ENCODE assay signal across 8 cellular contexts in genomic region chr5:72451771-72452505, GRCh38. TPM values are rescaled to one million over a fixed set of nuclear protein-coding genes. Genes with fewer than 3 reads are reported as not detected.
DNase-seq lines count a peak whose midpoint lies in the region; ATAC-seq, FAIRE-seq and TF ChIP-seq lines count a peak whose summit lies in the region.

No MANE protein-coding gene starts in this region.

- no peak overlapping the region for H2BK12ac ChIP-seq in H1 (ENCODE audit: low read depth, low read length)

- no peak overlapping the region for H3K56ac ChIP-seq in H1 (replicated peaks; ENCODE audit: insufficient read length, low read depth, low read length)

- no peaks in the 10 kb centered on the region for H3K79me2 ChIP-seq in H1 (ENCODE audit: control insufficient read depth in 1 of 2, insufficient read depth in 2 of 2, low read length in 2 of 2)

- H3K27ac ChIP-seq in H1 (ENCODE audit: low read depth, low read length) (no peak overlapping the region), muscle layer of duodenum (ENCODE audit: low read length) (peak overlapping the region; percentile 36)

- in situ Hi-C loops in ACHN (cut with HindIII; ENCODE audit: low pct_ligation_motif_present, low pct_unique_long_range_greater_than_20kb, low sequenced_read_pairs) = no loop called here

- no peak overlapping the region for H3K23ac ChIP-seq in H1 (ENCODE audit: insufficient read length)

- H3K9me3 ChIP-seq in H1 (ENCODE audit: insufficient read depth in 2 of 2, low read depth in 1 of 2, low read length in 1 of 2) (no peaks in the 10 kb centered on the region), muscle layer of duodenum (ENCODE audit: control insufficient read depth in 1 of 2, low read length in 2 of 2) (no peaks in the 10 kb centered on the region)

- no peak for TF ChIP-seq RAD21 in H1 (IDR thresholded peaks at IDR 0.05 in 1 of 2, conservative IDR thresholded peaks at IDR 0.05 in 1 of 2; ENCODE audit: low read depth in 2 of 2, low read length in 2 of 2)

- no peaks in the 10 kb centered on the region for H3K9me3 Mint-ChIP-seq in activated T-cell treated with anti-CD3 and anti-CD28 coated beads, Interleukin-2, amount 50 U/mL, for 72 hours

- H3K27me3 ChIP-seq in H1 (replicated peaks in 1 of 4; ENCODE audit: control insufficient read depth in 3 of 4, extremely low read depth in 1 of 4, insufficient read depth in 3 of 4, low read length in 3 of 4) = no peaks in the 10 kb centered on the region; a peak in 1 of 7 replicates
- H3K27me3 ChIP-seq in muscle layer of duodenum (ENCODE audit: low read depth, low read length) = no peaks in the 10 kb centered on the region

- no peak overlapping the region for H3K4me3 ChIP-seq in H1 (ENCODE audit: extremely low read depth in 1 of 4, insufficient read depth in 2 of 4, low read depth in 3 of 4, low read length in 4 of 4)
- no peak overlapping the region for H3K4me3 ChIP-seq in muscle layer of duodenum (ENCODE audit: low read depth in 1 of 2, low read length in 2 of 2)

- H3K27ac Mint-ChIP-seq in activated T-cell treated with anti-CD3 and anti-CD28 coated beads, Interleukin-2, amount 50 U/mL, for 72 hours = no peak overlapping the region

- no peak overlapping the region for H2BK120ac ChIP-seq in H1 (replicated peaks; ENCODE audit: low read depth, low read length)

- no peak for TF ChIP-seq POLR2A in H1 (IDR thresholded peaks at IDR 0.05; ENCODE audit: control extremely low read depth in 1 of 2, low read depth in 2 of 2, low read length in 2 of 2)

- no peak overlapping the region for H3K18ac ChIP-seq in H1 (ENCODE audit: extremely low read depth, low read length)

- TF ChIP-seq EP300 in H1 (IDR thresholded peaks at IDR 0.05; ENCODE audit: borderline replicate concordance in 1 of 2, low read depth in 2 of 2, low read length in 2 of 2) = no peak

- POLR2A ChIA-PET in H1 (lab: Charles Lee; ENCODE audit: partially characterized antibody) = no interaction called here

- peak; percentile 82 for ATAC-seq in GM21737 (IDR thresholded peaks at IDR 0.05; ENCODE audit: unreplicated experiment)
- no peak for ATAC-seq in activated T-cell treated with anti-CD3 and anti-CD28 coated beads, Interleukin-2, amount 50 U/mL, for 72 hours (replicated peaks in 1 of 2)

- no peaks in the 10 kb centered on the region for H4K20me1 ChIP-seq in H1 (replicated peaks in 1 of 2; ENCODE audit: control insufficient read depth in 1 of 2, insufficient read depth in 2 of 2, low read length in 2 of 2)

- H2AFZ ChIP-seq in H1 (ENCODE audit: low read length) = peak overlapping the region; percentile 97

- peaks cover 0 to 6% (median 1%) of the 10 kb centered on the region in 4 experiments; a peak in 2 of 7 replicates for H3K4me1 ChIP-seq in H1 (replicated peaks in 1 of 4; ENCODE audit: control insufficient read depth in 3 of 4, insufficient read depth in 4 of 4, low read length in 3 of 4)
- peaks cover 14 to 24% of the 10 kb centered on the region in 2 donors for H3K4me1 ChIP-seq in muscle layer of duodenum (ENCODE audit: control insufficient read depth in 1 of 2, insufficient read depth in 2 of 2, low read length in 2 of 2)

- no peak overlapping the region for H3K4me3 Mint-ChIP-seq in activated T-cell treated with anti-CD3 and anti-CD28 coated beads, Interleukin-2, amount 50 U/mL, for 72 hours

- FAIRE-seq in H1 (lab: Jason Lieb, UNC) (no peak), D721Med (lab: Jason Lieb, UNC) (no peak)

- H3K79me1 ChIP-seq in H1 (ENCODE audit: low read depth, low read length) = no peaks in the 10 kb centered on the region

- H2BK20ac ChIP-seq in H1 (ENCODE audit: low read length) = no peak overlapping the region

- H3K4me1 Mint-ChIP-seq in activated T-cell treated with anti-CD3 and anti-CD28 coated beads, Interleukin-2, amount 50 U/mL, for 72 hours (ENCODE audit: low read depth) = no peaks in the 10 kb centered on the region

- CTCF ChIA-PET in H1 (lab: Charles Lee; ENCODE audit: partially characterized antibody) = interaction anchor here (0.6 to 1.9 kb wide), 5 partner anchors 11 to 72 kb away, joined by 3 to 8 read pairs (median 4); no protein-coding TSS in a partner anchor

- H2AK5ac ChIP-seq in H1 (ENCODE audit: low read depth, low read length) = no peak overlapping the region

- no peak overlapping the region; the same call in 1 of the 2 replicates for H2BK15ac ChIP-seq in H1 (ENCODE audit: low read length)

- no peaks in the 10 kb centered on the region for H3K36me3 ChIP-seq in H1 (ENCODE audit: control insufficient read depth in 2 of 4, insufficient read depth in 4 of 4, low read length in 3 of 4)
- no peaks in the 10 kb centered on the region for H3K36me3 ChIP-seq in muscle layer of duodenum (ENCODE audit: control insufficient read depth in 1 of 2, insufficient read depth in 2 of 2, low read length in 2 of 2)

- H3K27me3 Mint-ChIP-seq in activated T-cell treated with anti-CD3 and anti-CD28 coated beads, Interleukin-2, amount 50 U/mL, for 72 hours (ENCODE audit: low read depth) = peaks cover 14% of the 10 kb centered on the region

- no peak overlapping the region for H3K9ac ChIP-seq in H1 (replicated peaks in 1 of 4; ENCODE audit: extremely low read depth in 1 of 4, low read depth in 3 of 4, low read length in 3 of 4)

- DNase-seq in EH (ENCODE audit: low read depth) = peak; percentile 98
- peak; percentile 12 for DNase-seq in NCI-H1436 (lab: John Stamatoyannopoulos, UW)
- DNase-seq in H1 (ENCODE audit: low read depth in 1 of 2, low spot score in 2 of 2) = no peak
- no peak for DNase-seq in ACHN
- no peak for DNase-seq in activated T-cell treated with anti-CD3 and anti-CD28 coated beads, Interleukin-2, amount 50 U/mL, for 72 hours
- DNase-seq in D721Med (ENCODE audit: insufficient read length, low spot score) = no peak

- no peak overlapping the region for H3K4me2 ChIP-seq in H1 (ENCODE audit: insufficient read depth in 1 of 2, low read depth in 2 of 2, low read length in 2 of 2)

- no peak for TF ChIP-seq CTCF in H1 (IDR thresholded peaks at IDR 0.05; ENCODE audit: control extremely low read depth in 1 of 3, insufficient read depth in 1 of 3, low read depth in 1 of 3, low read length in 3 of 3)
- no peak for TF ChIP-seq CTCF in D721Med (IDR thresholded peaks at IDR 0.05; ENCODE audit: insufficient read depth, missing control alignments)

- no peak overlapping the region for H3K14ac ChIP-seq in H1 (ENCODE audit: insufficient read length)

- H4K8ac ChIP-seq in H1 (ENCODE audit: extremely low read depth, insufficient read depth, low read length) = no peak overlapping the region

- 79% methylated on average over 11 of the region's 13 CpGs; no CpG with 5 or more reads in 1 of the 2 experiments for WGBS in H1 (ENCODE audit: extremely low coverage in 1 of 2, insufficient coverage in 1 of 2, insufficient read length in 1 of 2, insufficient replicate concordance in 2 of 2, low coverage in 1 of 2, low lambda C conversion rate in 2 of 2, missing lambda C conversion rate in 1 of 2), 2 experiments

- H3K4ac ChIP-seq in H1 (replicated peaks; ENCODE audit: insufficient read length, low read depth, low read length) = no peak overlapping the region

- no peaks in the 10 kb centered on the region for H3K23me2 ChIP-seq in H1 (ENCODE audit: low read depth, low read length)

- H4K5ac ChIP-seq in H1 (ENCODE audit: insufficient read length, low read depth, low read length) = no peak overlapping the region

- H3K36me3 Mint-ChIP-seq in activated T-cell treated with anti-CD3 and anti-CD28 coated beads, Interleukin-2, amount 50 U/mL, for 72 hours (ENCODE audit: insufficient read depth in 2 of 2) = no peaks in the 10 kb centered on the region

- H2BK5ac ChIP-seq in H1 (ENCODE audit: low read depth, low read length) = no peak overlapping the region; the same call in 1 of the 2 replicates

- no peak overlapping the region for H4K91ac ChIP-seq in H1 (replicated peaks; ENCODE audit: insufficient read length, low read length)

TF ChIP-seq in H1, 55 proteins besides CTCF, POLR2A, EP300 and RAD21 (continues in another document):
- TF ChIP-seq MAFK (IDR thresholded peaks at IDR 0.05; ENCODE audit: low read depth, low read length) = no peak
- no peak for TF ChIP-seq BRCA1 (IDR thresholded peaks at IDR 0.05; ENCODE audit: low read depth, low read length)
- no peak for TF ChIP-seq HDAC2 (IDR thresholded peaks at IDR 0.05; ENCODE audit: borderline replicate concordance in 1 of 2, low read depth in 2 of 2, low read length in 2 of 2)
- no peak for TF ChIP-seq CREB1 (IDR thresholded peaks at IDR 0.05)
- TF ChIP-seq EGR1 (IDR thresholded peaks at IDR 0.05; ENCODE audit: borderline replicate concordance, low read depth, low read length) = no peak
- TF ChIP-seq CEBPB (IDR thresholded peaks at IDR 0.05; ENCODE audit: low read depth, low read length) = no peak
- no peak for TF ChIP-seq POLR2AphosphoS5 (IDR thresholded peaks at IDR 0.05; ENCODE audit: low read depth, low read length)
- no peak for TF ChIP-seq SP4 (IDR thresholded peaks at IDR 0.05; ENCODE audit: low read length)
- TF ChIP-seq GTF2F1 (IDR thresholded peaks at IDR 0.05; ENCODE audit: borderline replicate concordance, low read depth, low read length) = no peak
- no peak for TF ChIP-seq SIRT6 (IDR thresholded peaks at IDR 0.05; ENCODE audit: low read length)
- TF ChIP-seq RXRA (IDR thresholded peaks at IDR 0.05; ENCODE audit: insufficient read depth, low read depth, low read length) = no peak
- no peak for TF ChIP-seq USF2 (IDR thresholded peaks at IDR 0.05; ENCODE audit: low read length)
- no peak for TF ChIP-seq SIN3A (conservative IDR thresholded peaks at IDR 0.05 in 1 of 2, IDR thresholded peaks at IDR 0.05 in 1 of 2; ENCODE audit: low read depth in 1 of 2, low read length in 2 of 2)
- TF ChIP-seq CHD1 (IDR thresholded peaks at IDR 0.05; ENCODE audit: low read depth, low read length) = no peak

RNA-seq across cellular contexts. Expression of gene ZNF366, which starts 55.3 kb away (rescaled TPM):
- total RNA-seq in H1 (2021; fragmentation: NEBNext Ultra II Directional; extraction: Animal tissue kit (Norgen Biotek cat#: 25700)) = not detected in 2 replicates
- not detected in 2 replicates for polyA plus RNA-seq in H1 (2011; rRNA removed)
- polyA plus RNA-seq in H1 (2011; cell fraction: cytosol; rRNA removed) = not detected
- not detected for polyA plus RNA-seq in H1 (2011; cell fraction: nucleus; rRNA removed)
- polyA plus RNA-seq in H1 (2012, experiment 1 of 2) = not detected in 4 replicates
- not detected for polyA plus RNA-seq in H1 (2012, experiment 2 of 2)
- not detected for polyA plus RNA-seq in H1 (2013, experiment 1 of 2)
- not detected for polyA plus RNA-seq in H1 (2013, experiment 2 of 2)
- polyA minus RNA-seq in H1 (2011; rRNA and poly(A)+ RNA removed) = not detected in 2 replicates
- not detected for polyA minus RNA-seq in H1 (2011; cell fraction: cytosol; rRNA and poly(A)+ RNA removed)
- polyA minus RNA-seq in H1 (2011; cell fraction: nucleus; rRNA and poly(A)+ RNA removed) = not detected
- total RNA-seq in activated T-cell treated with anti-CD3 and anti-CD28 coated beads, Interleukin-2, amount 50 U/mL, for 72 hours = not detected

Comparison
In these comparisons a context has a peak if more than half of its experiments do, and no peak if none do; other contexts are left out.
1. DNase-seq: peak in EH (single experiment) and NCI-H1436 (single experiment); none in H1 (0 of 2), ACHN (single experiment), activated T-cell treated with anti-CD3 and anti-CD28 coated beads, Interleukin-2, amount 50 U/mL, for 72 hours (0 of 2) and D721Med (single experiment).